Comparison of ENCODE assay signal across 9 cellular contexts in genomic region chr2:16664809-16665745, GRCh38. TPM values are rescaled to one million over a fixed set of nuclear protein-coding genes. Genes with fewer than 3 reads are reported as not detected.
DNase-seq lines count a peak whose midpoint lies in the region; ATAC-seq and TF ChIP-seq lines count a peak whose summit lies in the region.
"Had no signal": no experiment of that assay in that cellular context is flagged by ENCODE, and none has a peak within 500 bp of the region (broad histone marks: within the 10 kb centered on the region; RNA-seq: fewer than 3 reads in every experiment).

No MANE protein-coding gene starts in this region.

- intact Hi-C loops in MCF 10A (cut with micrococcal nuclease): loop anchor here (5.0 kb wide), 1 partner anchor 48 kb away; no protein-coding TSS in a partner anchor

- H3K27ac ChIP-seq in mesendoderm (ENCODE audit: low read depth, low read length) (no peak overlapping the region), urinary bladder (ENCODE audit: low read depth) (no peak overlapping the region)

- peaks cover 13% of the 10 kb centered on the region for H3K27me3 Mint-ChIP-seq in MCF 10A (ENCODE audit: insufficient read depth, unreplicated experiment)

- H2BK15ac ChIP-seq in mesendoderm (replicated peaks; ENCODE audit: low read depth): no peak overlapping the region

- ATAC-seq in HG03108 (IDR thresholded peaks at IDR 0.05; ENCODE audit: unreplicated experiment): peak; percentile 26

- H3K4ac ChIP-seq in mesendoderm (ENCODE audit: low read depth, low read length): no peak overlapping the region

- H3K4me1 ChIP-seq in mesendoderm (ENCODE audit: control insufficient read depth, low read depth, low read length) (peaks cover 2% of the 10 kb centered on the region), urinary bladder (ENCODE audit: insufficient read depth) (no peaks in the 10 kb centered on the region)

- TF ChIP-seq CTCF in GM12865 (IDR thresholded peaks at IDR 0.05; ENCODE audit: insufficient read depth, low read depth, low read length, missing control alignments) (no peak), MCF 10A (IDR thresholded peaks at IDR 0.05; ENCODE audit: unreplicated experiment) (no peak)

- peak overlapping the region; percentile 50 for H3K4me3 ChIP-seq in GM12865 (ENCODE audit: low read depth, low read length)
- peak overlapping the region; percentile 39 for H3K4me3 ChIP-seq in mesendoderm (ENCODE audit: low read length)
- H3K4me3 ChIP-seq in urinary bladder (ENCODE audit: low read depth, low read length): peak overlapping the region; percentile 63

- no CpG with 5 or more reads among the region's 33 CpGs for WGBS in mesendoderm (ENCODE audit: extremely low coverage, insufficient coverage, low lambda C conversion rate)
- WGBS in urinary bladder: 10% methylated on average over 31 of the region's 33 CpGs

- no peaks in the 10 kb centered on the region for H3K36me3 Mint-ChIP-seq in MCF 10A (ENCODE audit: insufficient read depth, unreplicated experiment)

- POLR2A ChIA-PET in MCF 10A (lab: Yijun Ruan, JAX): interaction anchor here (0.7 to 1.8 kb wide), 3 partner anchors 11 to 19 kb away, joined by 4 to 6 read pairs (median 4); no protein-coding TSS in a partner anchor

- no peaks in the 10 kb centered on the region for H3K27me3 ChIP-seq in mesendoderm (ENCODE audit: insufficient read depth, low read length, poor library complexity)

- H3K4me1 Mint-ChIP-seq in MCF 10A (ENCODE audit: insufficient read depth, unreplicated experiment): no peaks in the 10 kb centered on the region

- peak overlapping the region; percentile 71 for H3K4me2 ChIP-seq in mesendoderm (ENCODE audit: low read length)

- H3K9me3 Mint-ChIP-seq in MCF 10A (ENCODE audit: unreplicated experiment): no peaks in the 10 kb centered on the region

- peak overlapping the region; percentile 67 for H3K4me3 Mint-ChIP-seq in MCF 10A (ENCODE audit: unreplicated experiment)

- H2AK5ac ChIP-seq in mesendoderm (ENCODE audit: low read length): no peak overlapping the region

- H4K5ac ChIP-seq in mesendoderm (ENCODE audit: low read length): no peak overlapping the region

- CTCF ChIA-PET in MCF 10A (lab: Yijun Ruan, JAX): interaction anchor here (0.6 to 1.1 kb wide), 4 partner anchors 18 to 91 kb away, joined by 3 to 5 read pairs (median 4); no protein-coding TSS in a partner anchor

- H3K27ac Mint-ChIP-seq in MCF 10A (ENCODE audit: low read depth, unreplicated experiment): no peak overlapping the region

- no peak overlapping the region for H4K8ac ChIP-seq in mesendoderm (ENCODE audit: low read depth, low read length)

- H3K79me1 ChIP-seq in mesendoderm (ENCODE audit: low read length): no peaks in the 10 kb centered on the region

- no peak overlapping the region for H3K23ac ChIP-seq in mesendoderm (ENCODE audit: low read length)

- peak overlapping the region; percentile 75 for H3K56ac ChIP-seq in mesendoderm (ENCODE audit: low read length)

- BruUV-seq in MCF 10A (replicated peaks; lab: Mats Ljungman, UMichigan): no TSS peak

- peak overlapping the region; percentile 42 for H3K9ac ChIP-seq in mesendoderm (ENCODE audit: low read length)

- DNase-seq in GM12865 (ENCODE audit: low read depth) (no peak), MCF 10A (ENCODE audit: unreplicated experiment) (no peak), mesendoderm (no peak), foreskin melanocyte (no peak), MV-4-11 (lab: John Stamatoyannopoulos, UW) (no peak), NCI-H1930 (lab: John Stamatoyannopoulos, UW) (no peak)

- no peaks in the 10 kb centered on the region for H3K79me2 ChIP-seq in mesendoderm (ENCODE audit: control insufficient read depth, insufficient read depth, low read length)

- no peak overlapping the region for H2BK5ac ChIP-seq in mesendoderm (ENCODE audit: low read length)

- H3K36me3 ChIP-seq in mesendoderm (ENCODE audit: control insufficient read depth, insufficient read depth, low read length): no peaks in the 10 kb centered on the region
- H3K36me3 ChIP-seq in urinary bladder (ENCODE audit: insufficient read depth): no peaks in the 10 kb centered on the region

- H3K18ac ChIP-seq in mesendoderm (ENCODE audit: low read length): peak overlapping the region; percentile 13

- no peak overlapping the region for H2BK120ac ChIP-seq in mesendoderm (ENCODE audit: low read depth, low read length)

RNA-seq across cellular contexts. Expression of gene CYRIA, which starts 0.6 kb away (rescaled TPM):
- total RNA-seq in MCF 10A (2022) (0.35 and 1.2 TPM in 2 replicates), urinary bladder (10.5 TPM)
- polyA plus RNA-seq in mesendoderm (2013, experiment 1 of 2): 1.4 TPM
- 1.4 TPM for polyA plus RNA-seq in mesendoderm (2013, experiment 2 of 2)
- polyA plus RNA-seq in urinary bladder: 7.9 TPM
- total RNA-seq: NCI-H460 had no signal
